In the genomic region with DNA sequence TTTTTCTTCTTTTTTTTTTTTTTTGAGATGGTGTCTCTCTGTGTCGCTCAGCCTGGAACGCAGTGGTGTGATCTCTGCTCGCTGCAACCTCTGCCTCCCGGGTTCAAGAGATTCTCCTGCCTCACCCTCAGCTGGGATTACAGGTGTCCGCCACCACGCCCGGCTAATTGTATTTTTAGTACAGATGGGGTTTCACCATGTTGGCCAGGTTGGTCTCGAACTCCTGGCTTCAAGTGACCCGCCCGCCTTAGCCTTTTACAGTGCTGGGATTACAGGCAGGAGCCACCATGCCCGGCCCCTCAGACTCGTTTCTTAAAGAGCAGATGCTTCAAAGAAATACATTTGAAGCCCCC, we compare ENCODE assay signal across 12 cellular contexts. TPM values are rescaled to one million over a fixed set of nuclear protein-coding genes. Genes with fewer than 3 reads are reported as not detected.
A peak's percentile ranks its signal among the peaks of the same experiment; 100 is the strongest.
DNase-seq lines count a peak whose midpoint lies in the region; ATAC-seq and TF ChIP-seq lines count a peak whose summit lies in the region.
"Not testable (repeated sequence)": the region's sequence is repeated elsewhere in the genome, so short reads cannot be mapped to it uniquely, and the experiment has no call there.
"Had no signal": no experiment of that assay in that cellular context is flagged by ENCODE, and none has a peak within 500 bp of the region (broad histone marks: within the 10 kb centered on the region; RNA-seq: fewer than 3 reads in every experiment).

No MANE protein-coding gene starts in this region.

- H3K4me3 ChIP-seq in BLaER1 treated with 17β-estradiol and CSF1 and Interleukin-3, amounts not matched to agents 10 nM and 100 nM, result peak overlapping the region in 1 of 10 experiments; percentile 93; a peak in 2 of 20 replicates
- not testable (repeated sequence) for H3K4me3 ChIP-seq in GM23338, PC-9, gastrocnemius medialis

- POLR2A ChIA-PET in PC-9 (lab: Charles Lee; ENCODE audit: unreplicated experiment), result not testable (repeated sequence)
- POLR2A ChIA-PET in activated CD4-positive, alpha-beta memory T cell treated with anti-CD3 and anti-CD28 coated beads for 36 hours (lab: Charles Lee), result interaction anchor here (2.7 to 3.6 kb wide), 2 partner anchors 15 to 23 kb away, joined by 28 to 30 read pairs; a partner anchor contains a TSS

- peak overlapping the region in 4 of 11 experiments; percentile 5 to 93 (median 86); a peak in 1 of 22 replicates for H3K9ac ChIP-seq in BLaER1 treated with 17β-estradiol and CSF1 and Interleukin-3, amounts not matched to agents 10 nM and 100 nM

- H3K4me1 Mint-ChIP-seq in GM23338, result not testable (repeated sequence)
- H3K4me1 Mint-ChIP-seq in activated CD4-positive, alpha-beta memory T cell treated with anti-CD3 and anti-CD28 coated beads for 36 hours (ENCODE audit: low read depth), result peaks cover 60% of the 10 kb centered on the region
- H3K4me1 Mint-ChIP-seq in activated naive CD4-positive, alpha-beta T cell treated with anti-CD3 and anti-CD28 coated beads for 36 hours (ENCODE audit: low read depth), result peaks cover 58% of the 10 kb centered on the region
- peaks cover 67% of the 10 kb centered on the region for H3K4me1 Mint-ChIP-seq in central memory CD8-positive, alpha-beta T cell
- H3K4me1 Mint-ChIP-seq in natural killer cell, result peaks cover 36 to 41% of the 10 kb centered on the region in 2 donors

- intact Hi-C loops in PC-9 (cut with micrococcal nuclease; ENCODE audit: unreplicated experiment) (loop anchor here (5.0 to 10.0 kb wide), 2 partner anchors 296 to 1021 kb away; no protein-coding TSS in a partner anchor), natural killer cell (cut with micrococcal nuclease) (loop anchor here (5.0 kb wide), 2 partner anchors 46 to 61 kb away; no protein-coding TSS in a partner anchor), gastrocnemius medialis (cut with DNase I; ENCODE audit: low total_unique reads) (loop anchor here (10.0 kb wide), 1 partner anchor 911 kb away; a partner anchor contains a TSS)
- intact Hi-C loops in activated CD4-positive, alpha-beta memory T cell treated with anti-CD3 and anti-CD28 coated beads for 36 hours (cut with micrococcal nuclease), result loop anchor here (5.0 kb wide), 1 partner anchor 914 kb away; a partner anchor contains a TSS
- intact Hi-C loops in activated naive CD4-positive, alpha-beta T cell treated with anti-CD3 and anti-CD28 coated beads for 36 hours (cut with micrococcal nuclease), result loop anchor here (5.0 kb wide), 1 partner anchor 181 kb away; a partner anchor contains a TSS

- not testable (repeated sequence) for TF ChIP-seq POLR2A in gastrocnemius medialis (IDR thresholded peaks at IDR 0.05)

- H3K27ac ChIP-seq in BLaER1 treated with 17β-estradiol and CSF1 and Interleukin-3, amounts not matched to agents 10 nM and 100 nM; GM23338 (ENCODE audit: low read depth); PC-9: not testable (repeated sequence)
- H3K27ac ChIP-seq in gastrocnemius medialis, result peak overlapping the region; percentile 41 to 98 (median 93)

- not testable (repeated sequence) for H3K27me3 ChIP-seq in BLaER1 treated with 17β-estradiol and CSF1 and Interleukin-3, amounts not matched to agents 10 nM and 100 nM; GM23338 (ENCODE audit: insufficient read depth); PC-9 (ENCODE audit: insufficient read depth, low read depth); gastrocnemius medialis

- peaks cover 24 to 64% (median 50%) of the 10 kb centered on the region in 10 experiments for H3K4me1 ChIP-seq in BLaER1 treated with 17β-estradiol and CSF1 and Interleukin-3, amounts not matched to agents 10 nM and 100 nM
- not testable (repeated sequence) for H3K4me1 ChIP-seq in GM23338 (ENCODE audit: insufficient read depth)
- H3K4me1 ChIP-seq in PC-9 (replicated peaks; ENCODE audit: insufficient read depth) (peaks cover 15% of the 10 kb centered on the region), gastrocnemius medialis (peaks cover 57 to 58% of the 10 kb centered on the region in 2 donors)

- not testable (repeated sequence) for ATAC-seq in GM23338; central memory CD8-positive, alpha-beta T cell (replicated peaks; ENCODE audit: extremely low read depth, poor library complexity, severe bottlenecking); natural killer cell; gastrocnemius medialis

- not testable (repeated sequence) for H3K27ac Mint-ChIP-seq in GM23338
- peak overlapping the region; percentile 42 for H3K27ac Mint-ChIP-seq in activated CD4-positive, alpha-beta memory T cell treated with anti-CD3 and anti-CD28 coated beads for 36 hours
- peak overlapping the region; percentile 75 for H3K27ac Mint-ChIP-seq in activated naive CD4-positive, alpha-beta T cell treated with anti-CD3 and anti-CD28 coated beads for 36 hours
- peak overlapping the region; percentile 99 for H3K27ac Mint-ChIP-seq in central memory CD8-positive, alpha-beta T cell (ENCODE audit: low read depth)
- peak overlapping the region; percentile 98 for H3K27ac Mint-ChIP-seq in natural killer cell

- H2AFZ ChIP-seq in GM23338, PC-9: not testable (repeated sequence)

- not testable (repeated sequence) for H3F3A ChIP-seq in GM23338 (replicated peaks; ENCODE audit: low read depth)
- peaks cover 14% of the 10 kb centered on the region; the same call in 1 of the 2 replicates for H3F3A ChIP-seq in PC-9 (ENCODE audit: insufficient read depth, low read depth)

- not testable (repeated sequence) for TF ChIP-seq CTCF in GM23338 (conservative IDR thresholded peaks at IDR 0.05; ENCODE audit: low read depth in 2 of 2); PC-9 (conservative IDR thresholded peaks at IDR 0.05); natural killer cell (IDR thresholded peaks at IDR 0.05); gastrocnemius medialis (IDR thresholded peaks at IDR 0.05 in 4 of 5, conservative IDR thresholded peaks at IDR 0.05 in 1 of 5)

- peak overlapping the region; percentile 66 to 93 (median 81); a peak in 21 of 22 replicates for H3K4me2 ChIP-seq in BLaER1 treated with 17β-estradiol and CSF1 and Interleukin-3, amounts not matched to agents 10 nM and 100 nM
- H3K4me2 ChIP-seq in GM23338, result not testable (repeated sequence)
- peak overlapping the region; percentile 92; the same call in 1 of the 2 replicates for H3K4me2 ChIP-seq in PC-9

- BruUV-seq in PC-9 (replicated peaks; lab: Mats Ljungman, UMichigan), result not testable (repeated sequence)

- CTCF ChIA-PET in PC-9 (lab: Charles Lee); activated naive CD4-positive, alpha-beta T cell treated with anti-CD3 and anti-CD28 coated beads for 36 hours (lab: Charles Lee): not testable (repeated sequence)
- CTCF ChIA-PET in activated CD4-positive, alpha-beta memory T cell treated with anti-CD3 and anti-CD28 coated beads for 36 hours (lab: Charles Lee), result interaction anchor here (4.6 kb wide), 1 partner anchor 12 kb away, joined by 32 read pairs; no protein-coding TSS in a partner anchor

- H3K36me3 Mint-ChIP-seq in GM23338 (ENCODE audit: low read depth), result peaks cover 55% of the 10 kb centered on the region
- peaks cover 50% of the 10 kb centered on the region for H3K36me3 Mint-ChIP-seq in activated CD4-positive, alpha-beta memory T cell treated with anti-CD3 and anti-CD28 coated beads for 36 hours
- peaks cover 41% of the 10 kb centered on the region for H3K36me3 Mint-ChIP-seq in activated naive CD4-positive, alpha-beta T cell treated with anti-CD3 and anti-CD28 coated beads for 36 hours (ENCODE audit: low read depth)
- H3K36me3 Mint-ChIP-seq in central memory CD8-positive, alpha-beta T cell (ENCODE audit: insufficient read depth), result peaks cover 56% of the 10 kb centered on the region
- H3K36me3 Mint-ChIP-seq in natural killer cell, result not testable (repeated sequence)

- DNase-seq in GM23338 (ENCODE audit: low spot score); PC-9; activated CD4-positive, alpha-beta memory T cell treated with anti-CD3 and anti-CD28 coated beads for 36 hours; activated naive CD4-positive, alpha-beta T cell treated with anti-CD3 and anti-CD28 coated beads for 36 hours; central memory CD8-positive, alpha-beta T cell (ENCODE audit: low spot score in 2 of 2); natural killer cell; gastrocnemius medialis: not testable (repeated sequence)

- peaks cover 54 to 57% (median 56%) of the 10 kb centered on the region in 11 experiments for H3K36me3 ChIP-seq in BLaER1 treated with 17β-estradiol and CSF1 and Interleukin-3, amounts not matched to agents 10 nM and 100 nM
- H3K36me3 ChIP-seq in GM23338 (ENCODE audit: insufficient read depth) (peaks cover 42% of the 10 kb centered on the region), PC-9 (ENCODE audit: low read depth) (peaks cover 18% of the 10 kb centered on the region; the same call in 1 of the 2 replicates), gastrocnemius medialis (peaks cover 0 to 44% of the 10 kb centered on the region in 2 donors)

- H4K20me1 ChIP-seq in BLaER1 treated with 17β-estradiol and CSF1 and Interleukin-3, amounts not matched to agents 10 nM and 100 nM, result peaks cover 12 to 43% (median 33%) of the 10 kb centered on the region in 11 experiments; a peak in 21 of 22 replicates
- H4K20me1 ChIP-seq in GM23338 (replicated peaks; ENCODE audit: insufficient read depth), result peaks cover 23% of the 10 kb centered on the region
- not testable (repeated sequence) for H4K20me1 ChIP-seq in PC-9 (ENCODE audit: insufficient read depth)

- H3K9me2 ChIP-seq in GM23338 (ENCODE audit: insufficient read depth); PC-9 (ENCODE audit: insufficient read depth): not testable (repeated sequence)

- not testable (repeated sequence) for H3K9me3 Mint-ChIP-seq in GM23338; activated CD4-positive, alpha-beta memory T cell treated with anti-CD3 and anti-CD28 coated beads for 36 hours; activated naive CD4-positive, alpha-beta T cell treated with anti-CD3 and anti-CD28 coated beads for 36 hours; central memory CD8-positive, alpha-beta T cell; natural killer cell

- H3K9me3 ChIP-seq in BLaER1 treated with 17β-estradiol and CSF1 and Interleukin-3, amounts not matched to agents 10 nM and 100 nM (replicated peaks in 1 of 11); PC-9 (ENCODE audit: insufficient read depth, low read depth); gastrocnemius medialis: not testable (repeated sequence)

- in situ Hi-C loops in gastrocnemius medialis (cut with MboI; ENCODE audit: low sequenced_read_pairs in 4 of 4), result not testable (repeated sequence)

- H3K27me3 Mint-ChIP-seq in GM23338 (ENCODE audit: insufficient read depth, low read depth, poor library complexity); activated CD4-positive, alpha-beta memory T cell treated with anti-CD3 and anti-CD28 coated beads for 36 hours; activated naive CD4-positive, alpha-beta T cell treated with anti-CD3 and anti-CD28 coated beads for 36 hours (ENCODE audit: low read depth); central memory CD8-positive, alpha-beta T cell; natural killer cell (ENCODE audit: low read depth in 2 of 2): not testable (repeated sequence)

- H3K79me2 ChIP-seq in GM23338 (replicated peaks; ENCODE audit: insufficient read depth) (peaks cover 65% of the 10 kb centered on the region), PC-9 (ENCODE audit: low read depth) (peaks cover 56% of the 10 kb centered on the region)

- H3K4me3 Mint-ChIP-seq in GM23338 (peak overlapping the region; percentile 98), natural killer cell (peak overlapping the region; percentile 75)
- peak overlapping the region; percentile 38 for H3K4me3 Mint-ChIP-seq in activated CD4-positive, alpha-beta memory T cell treated with anti-CD3 and anti-CD28 coated beads for 36 hours
- H3K4me3 Mint-ChIP-seq in activated naive CD4-positive, alpha-beta T cell treated with anti-CD3 and anti-CD28 coated beads for 36 hours, result peak overlapping the region; percentile 39
- H3K4me3 Mint-ChIP-seq in central memory CD8-positive, alpha-beta T cell, result peak overlapping the region; percentile 93

RNA-seq across cellular contexts. Expression of a gene that starts 1.8 kb away (rescaled TPM):
- 178 and 184 TPM in 2 replicates for total RNA-seq in GM23338 (2014; rRNA removed; shearing (Covaris generic))
- 592 and 679 TPM in 2 replicates for polyA plus RNA-seq in GM23338 (2016; fragmentation: Nextera tagmentation; extraction: Ambion mirVana)
- total RNA-seq in PC-9 (2021) (242 and 291 TPM in 2 replicates), natural killer cell (100 to 1,000 TPM; 120 to 127 (median 127) TPM), gastrocnemius medialis (100 to 1,000 TPM; 291 to 370 (median 332) TPM)
- 100 to 1,000 TPM; 429 to 457 TPM for total RNA-seq in activated CD4-positive, alpha-beta memory T cell treated with anti-CD3 and anti-CD28 coated beads for 36 hours
- 100 to 1,000 TPM; 373 to 397 TPM for total RNA-seq in activated naive CD4-positive, alpha-beta T cell treated with anti-CD3 and anti-CD28 coated beads for 36 hours

RNA-seq across cellular contexts. Expression of a gene that starts 22.7 kb away (rescaled TPM):
- not detected in 2 replicates for total RNA-seq in GM23338 (2014; rRNA removed; shearing (Covaris generic))
- polyA plus RNA-seq in GM23338 (2016; fragmentation: Nextera tagmentation; extraction: Ambion mirVana), result not detected in 2 replicates
- total RNA-seq in PC-9 (2021), result 0.70 and 1.3 TPM in 2 replicates
- 10 to 100 TPM; 59.9 to 64.0 TPM for total RNA-seq in activated CD4-positive, alpha-beta memory T cell treated with anti-CD3 and anti-CD28 coated beads for 36 hours
- total RNA-seq in activated naive CD4-positive, alpha-beta T cell treated with anti-CD3 and anti-CD28 coated beads for 36 hours, result 10 to 100 TPM; 10.5 to 11.6 TPM
- total RNA-seq in natural killer cell, result 1 to 10 TPM; 2.6 to 6.4 (median 4.2) TPM
- under 1 TPM in 2 of 4 donors, not detected in 2; 0.05 to 0.20 TPM for total RNA-seq in gastrocnemius medialis
- total RNA-seq: frontal cortex, H7, right atrium auricular region had no signal
- polyA plus RNA-seq: neural cell had no signal

Comparison
In these comparisons a context has a peak if more than half of its experiments do, and no peak if none do; other contexts are left out.
1. H3K4me3 Mint-ChIP-seq: peak in every context shown above with its lines; median percentile 98 in GM23338; 93 in central memory CD8-positive, alpha-beta T cell; 75 in natural killer cell; 39 in activated naive CD4-positive, alpha-beta T cell treated with anti-CD3 and anti-CD28 coated beads for 36 hours; 38 in activated CD4-positive, alpha-beta memory T cell treated with anti-CD3 and anti-CD28 coated beads for 36 hours.
2. RNA of a gene that starts 22.7 kb away (total RNA-seq): 59.9 to 64.0 TPM in activated CD4-positive, alpha-beta memory T cell treated with anti-CD3 and anti-CD28 coated beads for 36 hours; 10.5 to 11.6 TPM in activated naive CD4-positive, alpha-beta T cell treated with anti-CD3 and anti-CD28 coated beads for 36 hours, 2.6 to 6.4 TPM in natural killer cell, 0.70 to 1.3 TPM in PC-9, 0.05 to 0.20 TPM in gastrocnemius medialis and not detected in GM23338; every median in the first group is over 4 times any median in the second.